Comparison of ENCODE assay signal across 1 cellular context in the genomic region with DNA sequence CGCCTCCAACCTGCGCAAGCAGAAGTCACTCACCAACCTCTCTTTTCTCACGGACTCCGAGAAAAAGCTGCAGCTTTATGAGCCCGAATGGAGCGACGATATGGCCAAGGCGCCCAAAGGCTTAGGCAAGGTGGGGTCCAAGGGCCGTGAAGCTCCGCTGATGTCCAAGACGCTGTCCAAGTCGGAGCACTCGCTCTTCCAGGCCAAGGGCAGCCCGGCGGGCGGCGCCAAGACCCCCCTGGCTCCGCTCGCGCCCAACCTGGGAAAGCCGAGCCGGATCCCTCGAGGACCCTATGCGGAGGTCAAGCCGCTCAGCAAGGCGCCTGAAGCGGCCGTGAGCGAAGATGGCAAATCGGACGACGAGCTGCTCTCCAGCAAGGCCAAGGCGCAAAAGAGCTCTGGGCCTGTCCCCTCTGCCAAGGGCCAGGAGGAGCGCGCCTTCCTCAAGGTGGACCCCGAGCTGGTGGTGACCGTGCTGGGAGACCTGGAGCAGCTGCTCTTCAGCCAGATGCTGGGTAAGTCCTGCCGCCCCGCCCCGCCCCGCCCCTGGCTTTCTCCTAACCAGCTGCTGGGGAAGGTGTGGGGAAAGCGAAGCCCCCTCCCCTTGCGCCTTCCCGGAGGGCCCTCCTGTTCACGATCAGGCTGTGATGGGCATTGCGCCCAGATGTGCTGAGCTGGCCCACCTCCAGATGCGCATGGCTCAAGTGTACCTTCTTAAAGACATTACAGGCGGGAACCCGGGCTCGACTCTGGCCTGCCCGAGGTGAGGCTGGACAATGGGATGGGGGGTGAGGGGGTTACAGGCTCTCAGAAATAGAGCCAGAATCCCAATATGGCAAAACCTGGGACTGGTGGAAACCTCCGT.
TF ChIP-seq lines count a peak whose summit lies in the region.

No MANE protein-coding gene starts in this region.

TF ChIP-seq in K562, 482 proteins besides CTCF, POLR2A, EP300 and RAD21 (continued from another document and continues in another):
- TF ChIP-seq, protein P1, sequence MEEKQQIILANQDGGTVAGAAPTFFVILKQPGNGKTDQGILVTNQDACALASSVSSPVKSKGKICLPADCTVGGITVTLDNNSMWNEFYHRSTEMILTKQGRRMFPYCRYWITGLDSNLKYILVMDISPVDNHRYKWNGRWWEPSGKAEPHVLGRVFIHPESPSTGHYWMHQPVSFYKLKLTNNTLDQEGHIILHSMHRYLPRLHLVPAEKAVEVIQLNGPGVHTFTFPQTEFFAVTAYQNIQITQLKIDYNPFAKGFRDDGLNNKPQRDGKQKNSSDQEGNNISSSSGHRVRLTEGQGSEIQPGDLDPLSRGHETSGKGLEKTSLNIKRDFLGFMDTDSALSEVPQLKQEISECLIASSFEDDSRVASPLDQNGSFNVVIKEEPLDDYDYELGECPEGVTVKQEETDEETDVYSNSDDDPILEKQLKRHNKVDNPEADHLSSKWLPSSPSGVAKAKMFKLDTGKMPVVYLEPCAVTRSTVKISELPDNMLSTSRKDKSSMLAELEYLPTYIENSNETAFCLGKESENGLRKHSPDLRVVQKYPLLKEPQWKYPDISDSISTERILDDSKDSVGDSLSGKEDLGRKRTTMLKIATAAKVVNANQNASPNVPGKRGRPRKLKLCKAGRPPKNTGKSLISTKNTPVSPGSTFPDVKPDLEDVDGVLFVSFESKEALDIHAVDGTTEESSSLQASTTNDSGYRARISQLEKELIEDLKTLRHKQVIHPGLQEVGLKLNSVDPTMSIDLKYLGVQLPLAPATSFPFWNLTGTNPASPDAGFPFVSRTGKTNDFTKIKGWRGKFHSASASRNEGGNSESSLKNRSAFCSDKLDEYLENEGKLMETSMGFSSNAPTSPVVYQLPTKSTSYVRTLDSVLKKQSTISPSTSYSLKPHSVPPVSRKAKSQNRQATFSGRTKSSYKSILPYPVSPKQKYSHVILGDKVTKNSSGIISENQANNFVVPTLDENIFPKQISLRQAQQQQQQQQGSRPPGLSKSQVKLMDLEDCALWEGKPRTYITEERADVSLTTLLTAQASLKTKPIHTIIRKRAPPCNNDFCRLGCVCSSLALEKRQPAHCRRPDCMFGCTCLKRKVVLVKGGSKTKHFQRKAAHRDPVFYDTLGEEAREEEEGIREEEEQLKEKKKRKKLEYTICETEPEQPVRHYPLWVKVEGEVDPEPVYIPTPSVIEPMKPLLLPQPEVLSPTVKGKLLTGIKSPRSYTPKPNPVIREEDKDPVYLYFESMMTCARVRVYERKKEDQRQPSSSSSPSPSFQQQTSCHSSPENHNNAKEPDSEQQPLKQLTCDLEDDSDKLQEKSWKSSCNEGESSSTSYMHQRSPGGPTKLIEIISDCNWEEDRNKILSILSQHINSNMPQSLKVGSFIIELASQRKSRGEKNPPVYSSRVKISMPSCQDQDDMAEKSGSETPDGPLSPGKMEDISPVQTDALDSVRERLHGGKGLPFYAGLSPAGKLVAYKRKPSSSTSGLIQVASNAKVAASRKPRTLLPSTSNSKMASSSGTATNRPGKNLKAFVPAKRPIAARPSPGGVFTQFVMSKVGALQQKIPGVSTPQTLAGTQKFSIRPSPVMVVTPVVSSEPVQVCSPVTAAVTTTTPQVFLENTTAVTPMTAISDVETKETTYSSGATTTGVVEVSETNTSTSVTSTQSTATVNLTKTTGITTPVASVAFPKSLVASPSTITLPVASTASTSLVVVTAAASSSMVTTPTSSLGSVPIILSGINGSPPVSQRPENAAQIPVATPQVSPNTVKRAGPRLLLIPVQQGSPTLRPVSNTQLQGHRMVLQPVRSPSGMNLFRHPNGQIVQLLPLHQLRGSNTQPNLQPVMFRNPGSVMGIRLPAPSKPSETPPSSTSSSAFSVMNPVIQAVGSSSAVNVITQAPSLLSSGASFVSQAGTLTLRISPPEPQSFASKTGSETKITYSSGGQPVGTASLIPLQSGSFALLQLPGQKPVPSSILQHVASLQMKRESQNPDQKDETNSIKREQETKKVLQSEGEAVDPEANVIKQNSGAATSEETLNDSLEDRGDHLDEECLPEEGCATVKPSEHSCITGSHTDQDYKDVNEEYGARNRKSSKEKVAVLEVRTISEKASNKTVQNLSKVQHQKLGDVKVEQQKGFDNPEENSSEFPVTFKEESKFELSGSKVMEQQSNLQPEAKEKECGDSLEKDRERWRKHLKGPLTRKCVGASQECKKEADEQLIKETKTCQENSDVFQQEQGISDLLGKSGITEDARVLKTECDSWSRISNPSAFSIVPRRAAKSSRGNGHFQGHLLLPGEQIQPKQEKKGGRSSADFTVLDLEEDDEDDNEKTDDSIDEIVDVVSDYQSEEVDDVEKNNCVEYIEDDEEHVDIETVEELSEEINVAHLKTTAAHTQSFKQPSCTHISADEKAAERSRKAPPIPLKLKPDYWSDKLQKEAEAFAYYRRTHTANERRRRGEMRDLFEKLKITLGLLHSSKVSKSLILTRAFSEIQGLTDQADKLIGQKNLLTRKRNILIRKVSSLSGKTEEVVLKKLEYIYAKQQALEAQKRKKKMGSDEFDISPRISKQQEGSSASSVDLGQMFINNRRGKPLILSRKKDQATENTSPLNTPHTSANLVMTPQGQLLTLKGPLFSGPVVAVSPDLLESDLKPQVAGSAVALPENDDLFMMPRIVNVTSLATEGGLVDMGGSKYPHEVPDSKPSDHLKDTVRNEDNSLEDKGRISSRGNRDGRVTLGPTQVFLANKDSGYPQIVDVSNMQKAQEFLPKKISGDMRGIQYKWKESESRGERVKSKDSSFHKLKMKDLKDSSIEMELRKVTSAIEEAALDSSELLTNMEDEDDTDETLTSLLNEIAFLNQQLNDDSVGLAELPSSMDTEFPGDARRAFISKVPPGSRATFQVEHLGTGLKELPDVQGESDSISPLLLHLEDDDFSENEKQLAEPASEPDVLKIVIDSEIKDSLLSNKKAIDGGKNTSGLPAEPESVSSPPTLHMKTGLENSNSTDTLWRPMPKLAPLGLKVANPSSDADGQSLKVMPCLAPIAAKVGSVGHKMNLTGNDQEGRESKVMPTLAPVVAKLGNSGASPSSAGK (IDR thresholded peaks at IDR 0.05), result peak; percentile 54
- peak; percentile 32; the same call in 1 of the 2 replicates for TF ChIP-seq L3MBTL2 (IDR thresholded peaks at IDR 0.05)
- TF ChIP-seq TFAP4 (CRISPR knock-in tag; IDR thresholded peaks at IDR 0.05; ENCODE audit: borderline replicate concordance), result peak; percentile 48; the same call in 1 of the 2 replicates
- no peak for TF ChIP-seq SMC3 (conservative IDR thresholded peaks at IDR 0.05; ENCODE audit: insufficient read depth, low read depth, low read length)
- TF ChIP-seq, protein P2, sequence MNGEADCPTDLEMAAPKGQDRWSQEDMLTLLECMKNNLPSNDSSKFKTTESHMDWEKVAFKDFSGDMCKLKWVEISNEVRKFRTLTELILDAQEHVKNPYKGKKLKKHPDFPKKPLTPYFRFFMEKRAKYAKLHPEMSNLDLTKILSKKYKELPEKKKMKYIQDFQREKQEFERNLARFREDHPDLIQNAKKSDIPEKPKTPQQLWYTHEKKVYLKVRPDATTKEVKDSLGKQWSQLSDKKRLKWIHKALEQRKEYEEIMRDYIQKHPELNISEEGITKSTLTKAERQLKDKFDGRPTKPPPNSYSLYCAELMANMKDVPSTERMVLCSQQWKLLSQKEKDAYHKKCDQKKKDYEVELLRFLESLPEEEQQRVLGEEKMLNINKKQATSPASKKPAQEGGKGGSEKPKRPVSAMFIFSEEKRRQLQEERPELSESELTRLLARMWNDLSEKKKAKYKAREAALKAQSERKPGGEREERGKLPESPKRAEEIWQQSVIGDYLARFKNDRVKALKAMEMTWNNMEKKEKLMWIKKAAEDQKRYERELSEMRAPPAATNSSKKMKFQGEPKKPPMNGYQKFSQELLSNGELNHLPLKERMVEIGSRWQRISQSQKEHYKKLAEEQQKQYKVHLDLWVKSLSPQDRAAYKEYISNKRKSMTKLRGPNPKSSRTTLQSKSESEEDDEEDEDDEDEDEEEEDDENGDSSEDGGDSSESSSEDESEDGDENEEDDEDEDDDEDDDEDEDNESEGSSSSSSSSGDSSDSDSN (IDR thresholded peaks at IDR 0.05; ENCODE audit: borderline replicate concordance in 1 of 2, low read depth in 2 of 2, low read length in 2 of 2), result 0 out of 4 replicates have a peak, but pooled peaks of 1 of the 2 experiments have one; percentile 19
- no peak for TF ChIP-seq RREB1 (CRISPR knock-in tag; IDR thresholded peaks at IDR 0.05)
- TF ChIP-seq, protein P3, sequence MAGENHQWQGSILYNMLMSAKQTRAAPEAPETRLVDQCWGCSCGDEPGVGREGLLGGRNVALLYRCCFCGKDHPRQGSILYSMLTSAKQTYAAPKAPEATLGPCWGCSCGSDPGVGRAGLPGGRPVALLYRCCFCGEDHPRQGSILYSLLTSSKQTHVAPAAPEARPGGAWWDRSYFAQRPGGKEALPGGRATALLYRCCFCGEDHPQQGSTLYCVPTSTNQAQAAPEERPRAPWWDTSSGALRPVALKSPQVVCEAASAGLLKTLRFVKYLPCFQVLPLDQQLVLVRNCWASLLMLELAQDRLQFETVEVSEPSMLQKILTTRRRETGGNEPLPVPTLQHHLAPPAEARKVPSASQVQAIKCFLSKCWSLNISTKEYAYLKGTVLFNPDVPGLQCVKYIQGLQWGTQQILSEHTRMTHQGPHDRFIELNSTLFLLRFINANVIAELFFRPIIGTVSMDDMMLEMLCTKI (IDR thresholded peaks at IDR 0.05; ENCODE audit: partially characterized antibody), result no peak
- no peak for TF ChIP-seq ZNF354B (CRISPR knock-in tag; IDR thresholded peaks at IDR 0.05)
- TF ChIP-seq ID3 (CRISPR knock-in tag; IDR thresholded peaks at IDR 0.05), result no peak
- 0 out of 2 replicates have a peak, but pooled peaks have one; percentile 58 for TF ChIP-seq ID3 (tag; IDR thresholded peaks at IDR 0.05)
- TF ChIP-seq ATF6 (CRISPR knock-in tag; IDR thresholded peaks at IDR 0.05), result peak; percentile 57; the same call in 1 of the 2 replicates
- TF ChIP-seq SNIP1 (IDR thresholded peaks at IDR 0.05; ENCODE audit: low read depth), result no peak
- TF ChIP-seq, protein P4, sequence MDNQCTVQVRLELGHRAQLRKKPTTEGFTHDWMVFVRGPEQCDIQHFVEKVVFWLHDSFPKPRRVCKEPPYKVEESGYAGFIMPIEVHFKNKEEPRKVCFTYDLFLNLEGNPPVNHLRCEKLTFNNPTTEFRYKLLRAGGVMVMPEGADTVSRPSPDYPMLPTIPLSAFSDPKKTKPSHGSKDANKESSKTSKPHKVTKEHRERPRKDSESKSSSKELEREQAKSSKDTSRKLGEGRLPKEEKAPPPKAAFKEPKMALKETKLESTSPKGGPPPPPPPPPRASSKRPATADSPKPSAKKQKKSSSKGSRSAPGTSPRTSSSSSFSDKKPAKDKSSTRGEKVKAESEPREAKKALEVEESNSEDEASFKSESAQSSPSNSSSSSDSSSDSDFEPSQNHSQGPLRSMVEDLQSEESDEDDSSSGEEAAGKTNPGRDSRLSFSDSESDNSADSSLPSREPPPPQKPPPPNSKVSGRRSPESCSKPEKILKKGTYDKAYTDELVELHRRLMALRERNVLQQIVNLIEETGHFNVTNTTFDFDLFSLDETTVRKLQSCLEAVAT (IDR thresholded peaks at IDR 0.05), result 0 out of 4 replicates have a peak, but pooled peaks of 1 of the 2 experiments have one; percentile 22
- no peak for TF ChIP-seq MTA2 (IDR thresholded peaks at IDR 0.05; ENCODE audit: low read depth)
- TF ChIP-seq PCBP1 (IDR thresholded peaks at IDR 0.05; ENCODE audit: low read depth, low read length, poor library complexity, severe bottlenecking), result peak; percentile 19
